Comparison of ENCODE assay signal across 19 cellular contexts in genomic region chr13:114194853-114195252, GRCh38. TPM values are rescaled to one million over a fixed set of nuclear protein-coding genes. Genes with fewer than 3 reads are reported as not detected.
DNase-seq lines count a peak whose midpoint lies in the region; ATAC-seq and TF ChIP-seq lines count a peak whose summit lies in the region.
"Had no signal": no experiment of that assay in that cellular context is flagged by ENCODE, and none has a peak within 500 bp of the region (broad histone marks: within the 10 kb centered on the region; RNA-seq: fewer than 3 reads in every experiment).

No MANE protein-coding gene starts in this region.

- H3K27me3 Mint-ChIP-seq in CD4-positive, CD25-positive, alpha-beta regulatory T cell = no peaks in the 10 kb centered on the region
- H3K27me3 Mint-ChIP-seq in CD8-positive, alpha-beta T cell (ENCODE audit: low read depth) = no peaks in the 10 kb centered on the region
- peaks cover 5% of the 10 kb centered on the region for H3K27me3 Mint-ChIP-seq in activated T-helper 1 cell treated with anti-CD3 and anti-CD28 coated beads, Interleukin-12 subunit alpha, Interleukin-12 subunit beta, Interleukin-2, Interleukin-4 antibody, amounts not matched to agents 30 ng/mL and 10 ng/mL and 1 ng/mL, durations not matched to agents 14 hours and 24 hours and 36 hours (ENCODE audit: insufficient read depth)

- CTCF ChIA-PET in CD8-positive, alpha-beta T cell (lab: Charles Lee) = interaction anchor here (1.5 kb wide), 1 partner anchor 31 kb away, joined by 4 read pairs; no protein-coding TSS in a partner anchor

- H3K4me1 Mint-ChIP-seq in CD4-positive, CD25-positive, alpha-beta regulatory T cell = peaks cover 10 to 26% (median 15%) of the 10 kb centered on the region in 4 donors
- peaks cover 20% of the 10 kb centered on the region for H3K4me1 Mint-ChIP-seq in CD8-positive, alpha-beta T cell (ENCODE audit: low read depth)
- H3K4me1 Mint-ChIP-seq in activated T-helper 1 cell treated with anti-CD3 and anti-CD28 coated beads, Interleukin-12 subunit alpha, Interleukin-12 subunit beta, Interleukin-2, Interleukin-4 antibody, amounts not matched to agents 30 ng/mL and 10 ng/mL and 1 ng/mL, durations not matched to agents 14 hours and 24 hours and 36 hours (ENCODE audit: low read depth) = peaks cover 8% of the 10 kb centered on the region
- H3K4me1 Mint-ChIP-seq: nephron had no signal

- no peak for TF ChIP-seq CTCF in CD8-positive, alpha-beta T cell (IDR thresholded peaks at IDR 0.05)
- no peak for TF ChIP-seq CTCF in esophagus muscularis mucosa (IDR thresholded peaks at IDR 0.05)
- TF ChIP-seq CTCF in hepatocyte (IDR thresholded peaks at IDR 0.05; ENCODE audit: poor library complexity) = no peak

- peak overlapping the region in 1 of 4 donors; percentile 57 for H3K4me3 Mint-ChIP-seq in CD4-positive, CD25-positive, alpha-beta regulatory T cell
- H3K4me3 Mint-ChIP-seq in CD8-positive, alpha-beta T cell = peak overlapping the region; percentile 8
- no peak overlapping the region for H3K4me3 Mint-ChIP-seq in activated T-helper 1 cell treated with anti-CD3 and anti-CD28 coated beads, Interleukin-12 subunit alpha, Interleukin-12 subunit beta, Interleukin-2, Interleukin-4 antibody, amounts not matched to agents 30 ng/mL and 10 ng/mL and 1 ng/mL, durations not matched to agents 14 hours and 24 hours and 36 hours
- H3K4me3 Mint-ChIP-seq: nephron had no signal

- intact Hi-C loops in CD8-positive, alpha-beta T cell (cut with DNase I, micrococcal nuclease) = loop anchor here in 1 of 2 experiments (1.0 kb wide), 1 partner anchor 19 kb away; no protein-coding TSS in a partner anchor
- intact Hi-C loops in activated T-helper 1 cell treated with anti-CD3 and anti-CD28 coated beads, Interleukin-12 subunit alpha, Interleukin-12 subunit beta, Interleukin-2, Interleukin-4 antibody, amounts not matched to agents 30 ng/mL and 10 ng/mL and 1 ng/mL, durations not matched to agents 14 hours and 24 hours and 36 hours (cut with micrococcal nuclease) = no loop called here
- intact Hi-C loops in esophagus muscularis mucosa (cut with DNase I) = no loop called here

- H3K4me2 ChIP-seq in hepatocyte = no peak overlapping the region

- H3K9me2 ChIP-seq in hepatocyte (replicated peaks; ENCODE audit: insufficient read depth) = no peaks in the 10 kb centered on the region

- no peak for TF ChIP-seq POLR2A in esophagus muscularis mucosa (IDR thresholded peaks at IDR 0.05; ENCODE audit: low read depth)

- POLR2A ChIA-PET in CD8-positive, alpha-beta T cell (lab: Charles Lee) = interaction anchor here (0.7 to 1.4 kb wide), 2 partner anchors 50 to 51 kb away, joined by 3 read pairs; no protein-coding TSS in a partner anchor

- H3K27me3 ChIP-seq in CD4-positive, CD25-positive, alpha-beta regulatory T cell (ENCODE audit: control insufficient read depth, insufficient read depth, low read length) = no peaks in the 10 kb centered on the region
- no peaks in the 10 kb centered on the region for H3K27me3 ChIP-seq in CD8-positive, alpha-beta T cell (ENCODE audit: insufficient read depth, low read length)
- H3K27me3 ChIP-seq in esophagus muscularis mucosa (peaks cover 0 to 11% (median 0%) of the 10 kb centered on the region in 4 donors), hepatocyte (no peaks in the 10 kb centered on the region)
- H3K27me3 ChIP-seq: SJCRH30 had no signal

- H2AFZ ChIP-seq in hepatocyte = no peak overlapping the region

- WGBS in esophagus muscularis mucosa = 87% methylated on average over 5 of the region's 5 CpGs
- 82% methylated on average over 5 of the region's 5 CpGs for WGBS in hepatocyte (ENCODE audit: low lambda C conversion rate, missing lambda C conversion rate)

- peaks cover 15% of the 10 kb centered on the region for H3K4me1 ChIP-seq in CD4-positive, CD25-positive, alpha-beta regulatory T cell (ENCODE audit: control insufficient read depth, insufficient read depth, low read length, poor library complexity, severe bottlenecking)
- H3K4me1 ChIP-seq in CD8-positive, alpha-beta T cell (ENCODE audit: insufficient read depth, low read length) = peaks cover 18% of the 10 kb centered on the region
- H3K4me1 ChIP-seq in esophagus muscularis mucosa (peaks cover 0 to 2% (median 0%) of the 10 kb centered on the region in 4 donors), hepatocyte (ENCODE audit: insufficient read depth) (no peaks in the 10 kb centered on the region)
- H3K4me1 ChIP-seq: sigmoid colon, SJCRH30 had no signal

- peak overlapping the region; percentile 80 to 89 (median 85) for H3K27ac Mint-ChIP-seq in CD4-positive, CD25-positive, alpha-beta regulatory T cell
- H3K27ac Mint-ChIP-seq in CD8-positive, alpha-beta T cell = peak overlapping the region; percentile 60
- H3K27ac Mint-ChIP-seq in activated T-helper 1 cell treated with anti-CD3 and anti-CD28 coated beads, Interleukin-12 subunit alpha, Interleukin-12 subunit beta, Interleukin-2, Interleukin-4 antibody, amounts not matched to agents 30 ng/mL and 10 ng/mL and 1 ng/mL, durations not matched to agents 14 hours and 24 hours and 36 hours = peak overlapping the region; percentile 15
- H3K27ac Mint-ChIP-seq: nephron had no signal

- peak in 2 of 3 donors; percentile 31 to 65 for DNase-seq in CD4-positive, CD25-positive, alpha-beta regulatory T cell
- DNase-seq in CD8-positive, alpha-beta T cell = no peak
- no peak for DNase-seq in activated T-helper 1 cell treated with anti-CD3 and anti-CD28 coated beads, Interleukin-12 subunit alpha, Interleukin-12 subunit beta, Interleukin-2, Interleukin-4 antibody, amounts not matched to agents 30 ng/mL and 10 ng/mL and 1 ng/mL, durations not matched to agents 14 hours and 24 hours and 36 hours (ENCODE audit: low spot score)
- DNase-seq in esophagus muscularis mucosa (ENCODE audit: extremely low spot score) = peak; percentile 47
- DNase-seq in AG20443 (ENCODE audit: low spot score) = no peak
- no peak for DNase-seq in hepatocyte (ENCODE audit: low spot score)
- DNase-seq: activated gamma-delta T cell, H7, mesendoderm, NCI-H1694 treated with DMSO at 0.1 percent for 48 hours, NCI-H2227 treated with DMSO at 0.1 percent for 48 hours, NCI-H82, sigmoid colon, SJCRH30 had no signal

- no peak overlapping the region for H3K27ac ChIP-seq in CD4-positive, CD25-positive, alpha-beta regulatory T cell (ENCODE audit: insufficient read depth, low read length, poor library complexity, severe bottlenecking)
- H3K27ac ChIP-seq in CD8-positive, alpha-beta T cell (ENCODE audit: low read depth, low read length) = no peak overlapping the region
- H3K27ac ChIP-seq in esophagus muscularis mucosa (replicated peaks in 1 of 4) (no peak overlapping the region), hepatocyte (no peak overlapping the region)
- H3K27ac ChIP-seq: sigmoid colon, SJCRH30 had no signal

- no peak for TF ChIP-seq EP300 in esophagus muscularis mucosa (IDR thresholded peaks at IDR 0.05)

- no peaks in the 10 kb centered on the region for H3K36me3 ChIP-seq in CD4-positive, CD25-positive, alpha-beta regulatory T cell (ENCODE audit: control insufficient read depth, insufficient read depth, low read length)
- no peaks in the 10 kb centered on the region for H3K36me3 ChIP-seq in CD8-positive, alpha-beta T cell (ENCODE audit: insufficient read depth, low read length)
- H3K36me3 ChIP-seq in esophagus muscularis mucosa (no peaks in the 10 kb centered on the region), hepatocyte (replicated peaks; ENCODE audit: insufficient read depth, low read depth) (no peaks in the 10 kb centered on the region)
- H3K36me3 ChIP-seq: sigmoid colon, SJCRH30 had no signal

- peak overlapping the region; percentile 7 for H3K4me3 ChIP-seq in CD4-positive, CD25-positive, alpha-beta regulatory T cell (ENCODE audit: low read depth, low read length)
- no peak overlapping the region for H3K4me3 ChIP-seq in CD8-positive, alpha-beta T cell (ENCODE audit: low read depth, low read length)
- H3K4me3 ChIP-seq in esophagus muscularis mucosa (no peak overlapping the region), hepatocyte (no peak overlapping the region)
- H3K4me3 ChIP-seq: K562, sigmoid colon, SJCRH30 had no signal

- no peaks in the 10 kb centered on the region for H4K20me1 ChIP-seq in hepatocyte (ENCODE audit: insufficient read depth, poor library complexity, severe bottlenecking)

- H3K9me3 ChIP-seq in CD4-positive, CD25-positive, alpha-beta regulatory T cell (ENCODE audit: control insufficient read depth in 2 of 2, low read length in 2 of 2) = peaks cover 4 to 5% of the 10 kb centered on the region in 2 experiments
- H3K9me3 ChIP-seq in CD8-positive, alpha-beta T cell (ENCODE audit: low read length) = no peaks in the 10 kb centered on the region
- no peaks in the 10 kb centered on the region for H3K9me3 ChIP-seq in esophagus muscularis mucosa
- no peaks in the 10 kb centered on the region for H3K9me3 ChIP-seq in hepatocyte (ENCODE audit: low read depth)

- H3K79me2 ChIP-seq in hepatocyte = no peaks in the 10 kb centered on the region

- peaks cover 0 to 4% (median 3%) of the 10 kb centered on the region in 7 donors for H3K9me3 Mint-ChIP-seq in CD4-positive, CD25-positive, alpha-beta regulatory T cell
- H3K9me3 Mint-ChIP-seq in CD8-positive, alpha-beta T cell = peaks cover 7% of the 10 kb centered on the region
- H3K9me3 Mint-ChIP-seq in activated T-helper 1 cell treated with anti-CD3 and anti-CD28 coated beads, Interleukin-12 subunit alpha, Interleukin-12 subunit beta, Interleukin-2, Interleukin-4 antibody, amounts not matched to agents 30 ng/mL and 10 ng/mL and 1 ng/mL, durations not matched to agents 14 hours and 24 hours and 36 hours = peaks cover 9% of the 10 kb centered on the region

- ATAC-seq in CD4-positive, CD25-positive, alpha-beta regulatory T cell (ENCODE audit: low read depth in 2 of 2) = peak; percentile 78 to 95
- peak; percentile 81 for ATAC-seq in CD8-positive, alpha-beta T cell
- ATAC-seq in HG03045 (IDR thresholded peaks at IDR 0.05; ENCODE audit: unreplicated experiment) = no peak
- no peak for ATAC-seq in GM19324 (IDR thresholded peaks at IDR 0.05; ENCODE audit: low FRiP score, unreplicated experiment)
- ATAC-seq: K562 had no signal

- H3K36me3 Mint-ChIP-seq in CD4-positive, CD25-positive, alpha-beta regulatory T cell = no peaks in the 10 kb centered on the region
- no peaks in the 10 kb centered on the region for H3K36me3 Mint-ChIP-seq in CD8-positive, alpha-beta T cell
- peaks cover 9% of the 10 kb centered on the region for H3K36me3 Mint-ChIP-seq in activated T-helper 1 cell treated with anti-CD3 and anti-CD28 coated beads, Interleukin-12 subunit alpha, Interleukin-12 subunit beta, Interleukin-2, Interleukin-4 antibody, amounts not matched to agents 30 ng/mL and 10 ng/mL and 1 ng/mL, durations not matched to agents 14 hours and 24 hours and 36 hours (ENCODE audit: low read depth)

RNA-seq across cellular contexts. Expression of gene CFAP97D2, which starts 15.8 kb away (rescaled TPM):
- total RNA-seq in CD4-positive, CD25-positive, alpha-beta regulatory T cell = not detected
- polyA plus RNA-seq in CD4-positive, CD25-positive, alpha-beta regulatory T cell = under 1 TPM in 2 of 4 donors, not detected in 2; 0.22 to 0.86 TPM
- total RNA-seq in CD8-positive, alpha-beta T cell = 1 to 10 TPM; 3.8 to 4.1 TPM
- not detected in 2 replicates for total RNA-seq in activated T-helper 1 cell treated with anti-CD3 and anti-CD28 coated beads, Interleukin-12 subunit alpha, Interleukin-12 subunit beta, Interleukin-2, Interleukin-4 antibody, amounts not matched to agents 30 ng/mL and 10 ng/mL and 1 ng/mL, durations not matched to agents 14 hours and 24 hours and 36 hours
- total RNA-seq in esophagus muscularis mucosa (not detected), hepatocyte (not detected in 2 replicates)
- not detected in 2 replicates for polyA plus RNA-seq in hepatocyte
- total RNA-seq: fibroblast of lung, H7, K562, sigmoid colon had no signal
- polyA plus RNA-seq: fibroblast of lung, K562 had no signal

RNA-seq across cellular contexts. Expression of gene CDC16, which starts 39.8 kb away (rescaled TPM):
- total RNA-seq in CD4-positive, CD25-positive, alpha-beta regulatory T cell = 56.8 TPM
- 10 to 100 TPM; 16.1 to 27.8 (median 20.6) TPM for polyA plus RNA-seq in CD4-positive, CD25-positive, alpha-beta regulatory T cell
- total RNA-seq in CD8-positive, alpha-beta T cell = 10 to 100 TPM; 55.6 to 56.2 TPM
- 91.4 and 93.2 TPM in 2 replicates for total RNA-seq in activated T-helper 1 cell treated with anti-CD3 and anti-CD28 coated beads, Interleukin-12 subunit alpha, Interleukin-12 subunit beta, Interleukin-2, Interleukin-4 antibody, amounts not matched to agents 30 ng/mL and 10 ng/mL and 1 ng/mL, durations not matched to agents 14 hours and 24 hours and 36 hours
- total RNA-seq in esophagus muscularis mucosa (10 to 100 TPM; 33.0 to 55.6 (median 42.5) TPM), hepatocyte (58.5 and 63.0 TPM in 2 replicates)
- polyA plus RNA-seq in hepatocyte = 48.4 and 57.8 TPM in 2 replicates

Comparison
In these comparisons a context has a peak if more than half of its experiments do, and no peak if none do; other contexts are left out.
1. ATAC-seq: peak in CD4-positive, CD25-positive, alpha-beta regulatory T cell (2 of 2) and CD8-positive, alpha-beta T cell (single experiment); none in HG03045 (single experiment) and GM19324 (single experiment).
2. DNase-seq: peak in CD4-positive, CD25-positive, alpha-beta regulatory T cell (2 of 3) and esophagus muscularis mucosa (single experiment); none in CD8-positive, alpha-beta T cell (0 of 7), activated T-helper 1 cell treated with anti-CD3 and anti-CD28 coated beads, Interleukin-12 subunit alpha, Interleukin-12 subunit beta, Interleukin-2, Interleukin-4 antibody, amounts not matched to agents 30 ng/mL and 10 ng/mL and 1 ng/mL, durations not matched to agents 14 hours and 24 hours and 36 hours (single experiment), AG20443 (single experiment) and hepatocyte (single experiment).
3. H3K27ac Mint-ChIP-seq: peak in every context shown above with its lines; median percentile 85 in CD4-positive, CD25-positive, alpha-beta regulatory T cell; 60 in CD8-positive, alpha-beta T cell; 15 in activated T-helper 1 cell treated with anti-CD3 and anti-CD28 coated beads, Interleukin-12 subunit alpha, Interleukin-12 subunit beta, Interleukin-2, Interleukin-4 antibody, amounts not matched to agents 30 ng/mL and 10 ng/mL and 1 ng/mL, durations not matched to agents 14 hours and 24 hours and 36 hours.